ENCODE assay signal across 34 cellular contexts in genomic region chr3:197761784-197762183, GRCh38.
"Had no signal": no experiment of that assay in that cellular context is flagged by ENCODE, and none has a peak within 500 bp of the region (broad histone marks: within the 10 kb centered on the region; RNA-seq: fewer than 3 reads in every experiment).

No MANE protein-coding gene starts in this region.

- H3K9ac ChIP-seq: KMS-11 had no signal

- H3K4me2 ChIP-seq: KMS-11 had no signal

- H3K4me3 ChIP-seq: MG63 had no signal

- H3K27ac ChIP-seq: KMS-11 had no signal

- DNase-seq: Karpas-422, Kasumi-1, MG63, MM.1S, MV-4-11, NCI-H1048, NCI-H1092, NCI-H1092 treated with DMSO at 0.1 percent for 48 hours, NCI-H1105, NCI-H1105 treated with DMSO at 0.1 percent for 48 hours, NCI-H1417, NCI-H1417 treated with DMSO at 0.1 percent for 48 hours, NCI-H1436, NCI-H1436 treated with DMSO at 0.1 percent for 48 hours, NCI-H146, NCI-H1694, NCI-H1694 treated with DMSO at 0.1 percent for 48 hours, NCI-H187, NCI-H187 treated with DMSO at 0.1 percent for 48 hours, NCI-H1930, NCI-H2029, NCI-H2029 treated with DMSO at 0.1 percent for 48 hours, NCI-H2081, NCI-H2081 treated with DMSO at 0.1 percent for 48 hours, NCI-H2107, NCI-H2171, NCI-H2171 treated with DMSO at 0.1 percent for 48 hours, NCI-H2227 treated with DMSO at 0.1 percent for 48 hours, NCI-H226, NCI-H345, NCI-H446, NCI-H446 treated with DMSO at 0.1 percent for 48 hours, NCI-H510A had no signal

- H3K27me3 ChIP-seq: MG63 had no signal

- H3K9me3 ChIP-seq: MG63 had no signal
